2 cellular contexts compared by ENCODE assay signal in genomic region chr1:15966081-15966955, GRCh38.
TF ChIP-seq lines count a peak whose summit lies in the region.

No MANE protein-coding gene starts in this region.

TF ChIP-seq in SK-N-SH treated with all-trans-retinoic acid at 6 μM for 48 hours, 23 proteins besides CTCF, POLR2A, EP300 and RAD21 (continued from another document):
- TF ChIP-seq, protein P1, sequence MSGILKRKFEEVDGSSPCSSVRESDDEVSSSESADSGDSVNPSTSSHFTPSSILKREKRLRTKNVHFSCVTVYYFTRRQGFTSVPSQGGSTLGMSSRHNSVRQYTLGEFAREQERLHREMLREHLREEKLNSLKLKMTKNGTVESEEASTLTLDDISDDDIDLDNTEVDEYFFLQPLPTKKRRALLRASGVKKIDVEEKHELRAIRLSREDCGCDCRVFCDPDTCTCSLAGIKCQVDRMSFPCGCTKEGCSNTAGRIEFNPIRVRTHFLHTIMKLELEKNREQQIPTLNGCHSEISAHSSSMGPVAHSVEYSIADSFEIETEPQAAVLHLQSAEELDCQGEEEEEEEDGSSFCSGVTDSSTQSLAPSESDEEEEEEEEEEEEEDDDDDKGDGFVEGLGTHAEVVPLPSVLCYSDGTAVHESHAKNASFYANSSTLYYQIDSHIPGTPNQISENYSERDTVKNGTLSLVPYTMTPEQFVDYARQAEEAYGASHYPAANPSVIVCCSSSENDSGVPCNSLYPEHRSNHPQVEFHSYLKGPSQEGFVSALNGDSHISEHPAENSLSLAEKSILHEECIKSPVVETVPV (CRISPR knock-in tag; IDR thresholded peaks at IDR 0.05) = no peak
- TF ChIP-seq TSHZ2 (CRISPR knock-in tag; IDR thresholded peaks at IDR 0.05) (no peak), ZC3H10 (CRISPR knock-in tag; IDR thresholded peaks at IDR 0.05) (no peak)
- TF ChIP-seq, protein P2, sequence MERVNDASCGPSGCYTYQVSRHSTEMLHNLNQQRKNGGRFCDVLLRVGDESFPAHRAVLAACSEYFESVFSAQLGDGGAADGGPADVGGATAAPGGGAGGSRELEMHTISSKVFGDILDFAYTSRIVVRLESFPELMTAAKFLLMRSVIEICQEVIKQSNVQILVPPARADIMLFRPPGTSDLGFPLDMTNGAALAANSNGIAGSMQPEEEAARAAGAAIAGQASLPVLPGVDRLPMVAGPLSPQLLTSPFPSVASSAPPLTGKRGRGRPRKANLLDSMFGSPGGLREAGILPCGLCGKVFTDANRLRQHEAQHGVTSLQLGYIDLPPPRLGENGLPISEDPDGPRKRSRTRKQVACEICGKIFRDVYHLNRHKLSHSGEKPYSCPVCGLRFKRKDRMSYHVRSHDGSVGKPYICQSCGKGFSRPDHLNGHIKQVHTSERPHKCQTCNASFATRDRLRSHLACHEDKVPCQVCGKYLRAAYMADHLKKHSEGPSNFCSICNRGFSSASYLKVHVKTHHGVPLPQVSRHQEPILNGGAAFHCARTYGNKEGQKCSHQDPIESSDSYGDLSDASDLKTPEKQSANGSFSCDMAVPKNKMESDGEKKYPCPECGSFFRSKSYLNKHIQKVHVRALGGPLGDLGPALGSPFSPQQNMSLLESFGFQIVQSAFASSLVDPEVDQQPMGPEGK (CRISPR knock-in tag; IDR thresholded peaks at IDR 0.05; ENCODE audit: borderline replicate concordance) = no peak

TF ChIP-seq in GM23338, 12 proteins besides CTCF, POLR2A, EP300 and RAD21 (continued from another document):
- TF ChIP-seq ZNF462 (CRISPR knock-in tag; IDR thresholded peaks at IDR 0.05) = no peak
- TF ChIP-seq, protein P3, sequence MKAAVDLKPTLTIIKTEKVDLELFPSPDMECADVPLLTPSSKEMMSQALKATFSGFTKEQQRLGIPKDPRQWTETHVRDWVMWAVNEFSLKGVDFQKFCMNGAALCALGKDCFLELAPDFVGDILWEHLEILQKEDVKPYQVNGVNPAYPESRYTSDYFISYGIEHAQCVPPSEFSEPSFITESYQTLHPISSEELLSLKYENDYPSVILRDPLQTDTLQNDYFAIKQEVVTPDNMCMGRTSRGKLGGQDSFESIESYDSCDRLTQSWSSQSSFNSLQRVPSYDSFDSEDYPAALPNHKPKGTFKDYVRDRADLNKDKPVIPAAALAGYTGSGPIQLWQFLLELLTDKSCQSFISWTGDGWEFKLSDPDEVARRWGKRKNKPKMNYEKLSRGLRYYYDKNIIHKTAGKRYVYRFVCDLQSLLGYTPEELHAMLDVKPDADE (IDR thresholded peaks at IDR 0.05) = no peak
- TF ChIP-seq EZH2phosphoT487 (IDR thresholded peaks at IDR 0.05; ENCODE audit: unreplicated experiment) = no peak
- no peak for TF ChIP-seq STAT1 (IDR thresholded peaks at IDR 0.05; ENCODE audit: unreplicated experiment)
- TF ChIP-seq ZNF114 (CRISPR knock-in tag; IDR thresholded peaks at IDR 0.05) = no peak
- TF ChIP-seq, protein P4, sequence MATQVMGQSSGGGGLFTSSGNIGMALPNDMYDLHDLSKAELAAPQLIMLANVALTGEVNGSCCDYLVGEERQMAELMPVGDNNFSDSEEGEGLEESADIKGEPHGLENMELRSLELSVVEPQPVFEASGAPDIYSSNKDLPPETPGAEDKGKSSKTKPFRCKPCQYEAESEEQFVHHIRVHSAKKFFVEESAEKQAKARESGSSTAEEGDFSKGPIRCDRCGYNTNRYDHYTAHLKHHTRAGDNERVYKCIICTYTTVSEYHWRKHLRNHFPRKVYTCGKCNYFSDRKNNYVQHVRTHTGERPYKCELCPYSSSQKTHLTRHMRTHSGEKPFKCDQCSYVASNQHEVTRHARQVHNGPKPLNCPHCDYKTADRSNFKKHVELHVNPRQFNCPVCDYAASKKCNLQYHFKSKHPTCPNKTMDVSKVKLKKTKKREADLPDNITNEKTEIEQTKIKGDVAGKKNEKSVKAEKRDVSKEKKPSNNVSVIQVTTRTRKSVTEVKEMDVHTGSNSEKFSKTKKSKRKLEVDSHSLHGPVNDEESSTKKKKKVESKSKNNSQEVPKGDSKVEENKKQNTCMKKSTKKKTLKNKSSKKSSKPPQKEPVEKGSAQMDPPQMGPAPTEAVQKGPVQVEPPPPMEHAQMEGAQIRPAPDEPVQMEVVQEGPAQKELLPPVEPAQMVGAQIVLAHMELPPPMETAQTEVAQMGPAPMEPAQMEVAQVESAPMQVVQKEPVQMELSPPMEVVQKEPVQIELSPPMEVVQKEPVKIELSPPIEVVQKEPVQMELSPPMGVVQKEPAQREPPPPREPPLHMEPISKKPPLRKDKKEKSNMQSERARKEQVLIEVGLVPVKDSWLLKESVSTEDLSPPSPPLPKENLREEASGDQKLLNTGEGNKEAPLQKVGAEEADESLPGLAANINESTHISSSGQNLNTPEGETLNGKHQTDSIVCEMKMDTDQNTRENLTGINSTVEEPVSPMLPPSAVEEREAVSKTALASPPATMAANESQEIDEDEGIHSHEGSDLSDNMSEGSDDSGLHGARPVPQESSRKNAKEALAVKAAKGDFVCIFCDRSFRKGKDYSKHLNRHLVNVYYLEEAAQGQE (IDR thresholded peaks at IDR 0.05; ENCODE audit: unreplicated experiment) = no peak
- no peak for TF ChIP-seq ZNF331 (CRISPR knock-in tag; IDR thresholded peaks at IDR 0.05; ENCODE audit: low read depth)
- TF ChIP-seq CREB1 (CRISPR knock-in tag; IDR thresholded peaks at IDR 0.05; ENCODE audit: low read depth) = no peak
- no peak for TF ChIP-seq NANOG (IDR thresholded peaks at IDR 0.05; ENCODE audit: borderline replicate concordance)
- no peak for TF ChIP-seq EZH2 (IDR thresholded peaks at IDR 0.05; ENCODE audit: low read depth, unreplicated experiment)
